In the genomic region with DNA sequence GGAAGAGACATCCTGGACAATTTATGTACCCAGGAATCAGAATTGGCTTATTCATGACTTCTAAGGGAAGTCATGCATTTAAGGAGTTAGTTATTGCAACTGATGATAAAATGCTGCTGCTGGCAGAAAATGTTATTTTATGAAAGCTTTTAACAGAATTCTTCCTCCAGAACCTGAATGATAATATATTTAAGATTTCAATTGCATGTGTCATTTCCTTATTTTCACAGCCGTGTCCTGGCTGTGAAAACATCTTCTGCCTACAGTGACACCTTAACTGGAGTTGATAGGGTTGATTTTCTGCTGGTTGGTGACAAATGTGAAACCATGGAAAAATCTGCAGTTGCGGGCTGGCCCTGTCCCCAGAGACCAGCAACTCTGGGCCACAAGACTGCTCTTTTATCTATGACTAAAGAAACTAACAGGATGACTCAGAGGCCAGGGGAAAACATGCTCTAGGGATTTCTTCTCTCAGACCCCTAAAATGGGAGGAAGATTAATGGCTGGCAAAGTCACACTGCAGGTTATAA, we compare ENCODE assay signal across 8 cellular contexts. TPM values are rescaled to one million over a fixed set of nuclear protein-coding genes. Genes with fewer than 3 reads are reported as not detected.
DNase-seq lines count a peak whose midpoint lies in the region; ATAC-seq, FAIRE-seq and TF ChIP-seq lines count a peak whose summit lies in the region.

No MANE protein-coding gene starts in this region.

- intact Hi-C loops in posterior cingulate gyrus (cut with DNase I) = no loop called here

- POLR2A ChIA-PET in SK-N-SH (lab: Yijun Ruan, JAX) = no interaction called here

- H4K20me1 ChIP-seq in SK-N-SH (ENCODE audit: insufficient read depth) (no peaks in the 10 kb centered on the region), keratinocyte (ENCODE audit: control insufficient read depth, extremely low read depth, insufficient read depth, low read length) (no peaks in the 10 kb centered on the region)

- H3K4me1 ChIP-seq in SK-N-SH (ENCODE audit: control insufficient read depth in 1 of 2, insufficient read depth in 2 of 2, low read depth in 1 of 2, low read length in 1 of 2) (peaks cover 2 to 15% of the 10 kb centered on the region in 2 experiments; a peak in 3 of 4 replicates), keratinocyte (ENCODE audit: control insufficient read depth, extremely low read depth, insufficient read depth, low read length) (peaks cover 9% of the 10 kb centered on the region)

- peak; percentile 17 for FAIRE-seq in keratinocyte (lab: Jason Lieb, UNC)

- H3K9ac ChIP-seq in SK-N-SH (no peak overlapping the region), keratinocyte (ENCODE audit: control insufficient read depth, extremely low read depth, insufficient read depth, low read length) (no peak overlapping the region)

- H3K27ac ChIP-seq in SK-N-SH (ENCODE audit: low read depth in 2 of 2, low read length in 1 of 2) = peak overlapping the region in 1 of 2 experiments; percentile 47; a peak in 2 of 4 replicates
- no peak overlapping the region for H3K27ac ChIP-seq in keratinocyte (ENCODE audit: control insufficient read depth, insufficient read depth, low read length)

- H3K4me3 ChIP-seq in SK-N-SH (ENCODE audit: low read depth in 2 of 2, low read length in 1 of 2) = no peak overlapping the region; a peak in 1 of 4 replicates
- no peak overlapping the region for H3K4me3 ChIP-seq in keratinocyte (ENCODE audit: control insufficient read depth in 2 of 3, extremely low read depth in 1 of 3, insufficient read depth in 2 of 3, low read depth in 1 of 3, low read length in 3 of 3)

- H3F3A ChIP-seq in SK-N-SH (replicated peaks; ENCODE audit: insufficient read depth) = peaks cover 16% of the 10 kb centered on the region

- H3K79me2 ChIP-seq in SK-N-SH (ENCODE audit: insufficient read depth) (no peaks in the 10 kb centered on the region), keratinocyte (ENCODE audit: control insufficient read depth, insufficient read depth, low read length) (no peaks in the 10 kb centered on the region)

- H3K9me3 ChIP-seq in SK-N-SH = no peaks in the 10 kb centered on the region
- H3K9me3 ChIP-seq in keratinocyte (ENCODE audit: control insufficient read depth, low read depth, low read length) = no peaks in the 10 kb centered on the region

- H3K4me2 ChIP-seq in SK-N-SH (peak overlapping the region; percentile 64), keratinocyte (ENCODE audit: control insufficient read depth, extremely low read depth, insufficient read depth, low read depth, low read length) (peak overlapping the region; percentile 49)

- H3K36me3 ChIP-seq in SK-N-SH (replicated peaks in 1 of 2; ENCODE audit: control insufficient read depth in 1 of 2, insufficient read depth in 2 of 2, low read length in 1 of 2) = no peaks in the 10 kb centered on the region
- no peaks in the 10 kb centered on the region for H3K36me3 ChIP-seq in keratinocyte (ENCODE audit: control insufficient read depth in 2 of 2, extremely low read depth in 1 of 2, insufficient read depth in 2 of 2, low read length in 2 of 2)

- dilution Hi-C loops in keratinocyte (cut with MboI; ENCODE audit: extremely low pct_ligation_motif_present, low sequenced_read_pairs) = no loop called here

- TF ChIP-seq CTCF in SK-N-SH (IDR thresholded peaks at IDR 0.05) = no peak
- TF ChIP-seq CTCF in keratinocyte (optimal IDR thresholded peaks at IDR 0.05 in 1 of 3, IDR thresholded peaks at IDR 0.05 in 1 of 3, conservative IDR thresholded peaks at IDR 0.05 in 1 of 3; ENCODE audit: extremely low read depth in 1 of 3, insufficient read depth in 2 of 3, low read length in 3 of 3) = no peak

- no peaks in the 10 kb centered on the region for H3K9me2 ChIP-seq in SK-N-SH

- 0 out of 4 replicates have a peak, but pooled peaks of 1 of the 2 experiments have one; percentile 13 for TF ChIP-seq EP300 in SK-N-SH (IDR thresholded peaks at IDR 0.05; ENCODE audit: borderline replicate concordance in 1 of 2, low read depth in 1 of 2, low read length in 1 of 2)

- H2AFZ ChIP-seq in SK-N-SH (ENCODE audit: low read depth) (0 out of 2 replicates have a peak overlapping the region, but pooled peaks have one; percentile 11), keratinocyte (ENCODE audit: control insufficient read depth, low read length) (no peak overlapping the region)

- peak; percentile 12 for DNase-seq in activated naive CD4-positive, alpha-beta T cell treated with Interleukin-2 at 50 U/mL for 16 hours
- no peak for DNase-seq in activated naive CD4-positive, alpha-beta T cell (lab: John Stamatoyannopoulos, UW)
- DNase-seq in SK-N-SH (no peak), keratinocyte (ENCODE audit: low read depth, low spot score) (no peak), posterior cingulate gyrus (no peak), superior temporal gyrus (ENCODE audit: extremely low spot score) (no peak)
- DNase-seq in central memory CD4-positive, alpha-beta T cell = no peak

- WGBS in SK-N-SH (ENCODE audit: low lambda C conversion rate) = 10% methylated on average over 2 of the region's 2 CpGs

- no peaks in the 10 kb centered on the region for H3K27me3 ChIP-seq in SK-N-SH (ENCODE audit: insufficient read depth)
- no peaks in the 10 kb centered on the region for H3K27me3 ChIP-seq in keratinocyte (ENCODE audit: control insufficient read depth, extremely low read depth, insufficient read depth, low read length)

- no peak for TF ChIP-seq RAD21 in SK-N-SH (IDR thresholded peaks at IDR 0.05; ENCODE audit: low read length)

- ATAC-seq in HG02884 (IDR thresholded peaks at IDR 0.05; ENCODE audit: unreplicated experiment) = peak; percentile 97

- CTCF ChIA-PET in SK-N-SH (lab: Yijun Ruan, JAX) = interaction anchor here (1.7 kb wide), 1 partner anchor 47 kb away, joined by 3 read pairs; no protein-coding TSS in a partner anchor

- H3K9me1 ChIP-seq in keratinocyte (ENCODE audit: control insufficient read depth, extremely low read depth, insufficient read depth, low read length) = no peaks in the 10 kb centered on the region

TF ChIP-seq in SK-N-SH, 30 proteins besides CTCF, POLR2A, EP300 and RAD21 (continues in another document):
- TF ChIP-seq CHD2 (IDR thresholded peaks at IDR 0.05; ENCODE audit: low read length, partially characterized antibody) (no peak), NRF1 (IDR thresholded peaks at IDR 0.05; ENCODE audit: low read depth, low read length) (no peak), GABPA (IDR thresholded peaks at IDR 0.05; ENCODE audit: low read depth) (no peak), SIN3A (IDR thresholded peaks at IDR 0.05; ENCODE audit: borderline replicate concordance, low read depth, low read length) (no peak), FOSL2 (IDR thresholded peaks at IDR 0.05; ENCODE audit: borderline replicate concordance, low read depth) (peak; percentile 58; the same call in 1 of the 2 replicates), FOXJ3 (CRISPR knock-in tag; IDR thresholded peaks at IDR 0.05) (no peak), RCOR1 (IDR thresholded peaks at IDR 0.05; ENCODE audit: low read length) (no peak), GATA2 (CRISPR knock-in tag; IDR thresholded peaks at IDR 0.05) (no peak), NFIC (IDR thresholded peaks at IDR 0.05; ENCODE audit: borderline replicate concordance) (peak; percentile 50), TCF12 (IDR thresholded peaks at IDR 0.05) (peak; percentile 54)
- TF ChIP-seq, protein P1, sequence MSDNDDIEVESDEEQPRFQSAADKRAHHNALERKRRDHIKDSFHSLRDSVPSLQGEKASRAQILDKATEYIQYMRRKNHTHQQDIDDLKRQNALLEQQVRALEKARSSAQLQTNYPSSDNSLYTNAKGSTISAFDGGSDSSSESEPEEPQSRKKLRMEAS (IDR thresholded peaks at IDR 0.05; ENCODE audit: low read depth) = no peak
- TF ChIP-seq, protein P2, sequence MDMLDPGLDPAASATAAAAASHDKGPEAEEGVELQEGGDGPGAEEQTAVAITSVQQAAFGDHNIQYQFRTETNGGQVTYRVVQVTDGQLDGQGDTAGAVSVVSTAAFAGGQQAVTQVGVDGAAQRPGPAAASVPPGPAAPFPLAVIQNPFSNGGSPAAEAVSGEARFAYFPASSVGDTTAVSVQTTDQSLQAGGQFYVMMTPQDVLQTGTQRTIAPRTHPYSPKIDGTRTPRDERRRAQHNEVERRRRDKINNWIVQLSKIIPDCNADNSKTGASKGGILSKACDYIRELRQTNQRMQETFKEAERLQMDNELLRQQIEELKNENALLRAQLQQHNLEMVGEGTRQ (IDR thresholded peaks at IDR 0.05; ENCODE audit: borderline replicate concordance, low read depth, low read length) = no peak
- TF ChIP-seq, protein P3, sequence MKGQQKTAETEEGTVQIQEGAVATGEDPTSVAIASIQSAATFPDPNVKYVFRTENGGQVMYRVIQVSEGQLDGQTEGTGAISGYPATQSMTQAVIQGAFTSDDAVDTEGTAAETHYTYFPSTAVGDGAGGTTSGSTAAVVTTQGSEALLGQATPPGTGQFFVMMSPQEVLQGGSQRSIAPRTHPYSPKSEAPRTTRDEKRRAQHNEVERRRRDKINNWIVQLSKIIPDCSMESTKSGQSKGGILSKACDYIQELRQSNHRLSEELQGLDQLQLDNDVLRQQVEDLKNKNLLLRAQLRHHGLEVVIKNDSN (IDR thresholded peaks at IDR 0.05; ENCODE audit: borderline replicate concordance, low read depth) = no peak

RNA-seq across cellular contexts. Expression of a gene that starts 12.3 kb away (rescaled TPM):
- polyA plus RNA-seq in SK-N-SH (2012; rRNA removed) = 9.9 and 11.1 TPM in 2 replicates
- 11.6 and 16.6 TPM in 2 replicates for polyA plus RNA-seq in SK-N-SH (2012; cell fraction: cytosol; rRNA removed)
- 7.9 and 8.3 TPM in 2 replicates for polyA plus RNA-seq in SK-N-SH (2012; cell fraction: nucleus; rRNA removed)
- polyA plus RNA-seq in keratinocyte = 12.6 to 20.5 TPM (median 14.3 TPM) in 3 replicates
- polyA plus RNA-seq in keratinocyte (2011; ENCODE audit: low read depth) = 28.4 TPM
- 10.9 and 16.4 TPM in 2 replicates for polyA plus RNA-seq in keratinocyte (2011; cell fraction: cytosol; rRNA removed)
- 10.7 and 17.2 TPM in 2 replicates for polyA plus RNA-seq in keratinocyte (2011; cell fraction: nucleus; rRNA removed)
- polyA plus RNA-seq in keratinocyte (2012; ENCODE audit: low replicate concordance) = 9.1 and 12.9 TPM in 2 replicates
- 4.6 to 16.1 TPM (median 5.1 TPM) in 3 replicates for polyA minus RNA-seq in keratinocyte
- polyA minus RNA-seq in keratinocyte (2011; cell fraction: cytosol; rRNA and poly(A)+ RNA removed) = 9.4 TPM
- 9.8 and 16.2 TPM in 2 replicates for polyA minus RNA-seq in keratinocyte (2011; cell fraction: nucleus; rRNA and poly(A)+ RNA removed)
